Comparison of ENCODE assay signal across 8 cellular contexts in genomic region chr6:31568537-31568961, GRCh38. TPM values are rescaled to one million over a fixed set of nuclear protein-coding genes. Genes with fewer than 3 reads are reported as not detected.
DNase-seq lines count a peak whose midpoint lies in the region; ATAC-seq lines count a peak whose summit lies in the region.

No MANE protein-coding gene starts in this region.

- H3K36me3 ChIP-seq in CD4-positive, CD25-positive, alpha-beta regulatory T cell (ENCODE audit: control insufficient read depth, insufficient read depth, low read length) = peaks cover 6% of the 10 kb centered on the region
- H3K36me3 ChIP-seq in H7 (replicated peaks; ENCODE audit: control insufficient read depth, insufficient read depth, low read length) = no peaks in the 10 kb centered on the region

- peaks cover 10% of the 10 kb centered on the region for H3K27me3 Mint-ChIP-seq in CD4-positive, CD25-positive, alpha-beta regulatory T cell
- H3K27me3 Mint-ChIP-seq in activated CD8-positive, alpha-beta memory T cell treated with anti-CD3 and anti-CD28 coated beads, Interleukin-2, amount 10 ng/mL, durations not matched to agents 7 days and 5 days = peaks cover 49% of the 10 kb centered on the region

- ATAC-seq in CD4-positive, CD25-positive, alpha-beta regulatory T cell (ENCODE audit: low read depth in 2 of 2) = peak; percentile 68
- ATAC-seq in GM19397 (IDR thresholded peaks at IDR 0.05; ENCODE audit: unreplicated experiment) (peak; percentile 46), HG03439 (IDR thresholded peaks at IDR 0.05; ENCODE audit: unreplicated experiment) (peak; percentile 63)
- ATAC-seq in activated CD8-positive, alpha-beta memory T cell treated with anti-CD3 and anti-CD28 coated beads, Interleukin-2, amount 10 ng/mL, durations not matched to agents 7 days and 5 days = peak; percentile 68

- H3K27ac Mint-ChIP-seq in CD4-positive, CD25-positive, alpha-beta regulatory T cell = peak overlapping the region; percentile 89 to 98 (median 94)
- peak overlapping the region; percentile 67 for H3K27ac Mint-ChIP-seq in activated CD8-positive, alpha-beta memory T cell treated with anti-CD3 and anti-CD28 coated beads, Interleukin-2, amount 10 ng/mL, durations not matched to agents 7 days and 5 days

- H3K9me3 Mint-ChIP-seq in CD4-positive, CD25-positive, alpha-beta regulatory T cell = no peaks in the 10 kb centered on the region
- no peaks in the 10 kb centered on the region for H3K9me3 Mint-ChIP-seq in activated CD8-positive, alpha-beta memory T cell treated with anti-CD3 and anti-CD28 coated beads, Interleukin-2, amount 10 ng/mL, durations not matched to agents 7 days and 5 days (ENCODE audit: low read depth)

- peak overlapping the region; percentile 95 for H3K27ac ChIP-seq in CD4-positive, CD25-positive, alpha-beta regulatory T cell (ENCODE audit: insufficient read depth, low read length, poor library complexity, severe bottlenecking)

- CTCF ChIA-PET in activated CD8-positive, alpha-beta memory T cell treated with anti-CD3 and anti-CD28 coated beads, Interleukin-2, amount 10 ng/mL, durations not matched to agents 7 days and 5 days (lab: Charles Lee) = interaction anchor here (1.1 to 7.6 kb wide), 9 partner anchors 8 to 29 kb away, joined by 3 to 96 read pairs (median 16); partner anchors contain the start of genes DDX39B, LTB, NCR3 and NFKBIL1

- H3K4me3 ChIP-seq in CD4-positive, CD25-positive, alpha-beta regulatory T cell (ENCODE audit: low read depth, low read length) = peak overlapping the region; percentile 68
- no peak overlapping the region for H3K4me3 ChIP-seq in H7 (ENCODE audit: insufficient read depth, low read depth, low read length)

- H3K4me1 ChIP-seq in CD4-positive, CD25-positive, alpha-beta regulatory T cell (ENCODE audit: control insufficient read depth, insufficient read depth, low read length, poor library complexity, severe bottlenecking) = peaks cover 65% of the 10 kb centered on the region

- peaks cover 22% of the 10 kb centered on the region for H3K36me3 Mint-ChIP-seq in CD4-positive, CD25-positive, alpha-beta regulatory T cell
- peaks cover 12% of the 10 kb centered on the region for H3K36me3 Mint-ChIP-seq in activated CD8-positive, alpha-beta memory T cell treated with anti-CD3 and anti-CD28 coated beads, Interleukin-2, amount 10 ng/mL, durations not matched to agents 7 days and 5 days

- peak; percentile 72 to 92 (median 73) for DNase-seq in CD4-positive, CD25-positive, alpha-beta regulatory T cell
- DNase-seq in activated CD8-positive, alpha-beta memory T cell treated with anti-CD3 and anti-CD28 coated beads, Interleukin-2, amount 10 ng/mL, durations not matched to agents 7 days and 5 days = peak; percentile 89
- peak; percentile 53 to 77 for DNase-seq in stimulated activated CD4-positive, alpha-beta T cell treated with anti-CD3 and anti-CD28 coated beads, Interleukin-4, amount 100 ng/mL, for 4 hours
- DNase-seq in cerebellum (ENCODE audit: low spot score) = no peak
- no peak for DNase-seq in H7
- DNase-seq in NCI-H69 (lab: John Stamatoyannopoulos, UW) = no peak

- peaks cover 24 to 91% (median 67%) of the 10 kb centered on the region in 4 donors for H3K4me1 Mint-ChIP-seq in CD4-positive, CD25-positive, alpha-beta regulatory T cell
- peaks cover 63% of the 10 kb centered on the region for H3K4me1 Mint-ChIP-seq in activated CD8-positive, alpha-beta memory T cell treated with anti-CD3 and anti-CD28 coated beads, Interleukin-2, amount 10 ng/mL, durations not matched to agents 7 days and 5 days

- H3K27me3 ChIP-seq in CD4-positive, CD25-positive, alpha-beta regulatory T cell (ENCODE audit: control insufficient read depth, insufficient read depth, low read length) = no peaks in the 10 kb centered on the region
- no peaks in the 10 kb centered on the region for H3K27me3 ChIP-seq in H7 (ENCODE audit: control insufficient read depth, insufficient read depth, low read length)

- peak overlapping the region; percentile 47 to 88 (median 66) for H3K4me3 Mint-ChIP-seq in CD4-positive, CD25-positive, alpha-beta regulatory T cell
- peak overlapping the region; percentile 8 for H3K4me3 Mint-ChIP-seq in activated CD8-positive, alpha-beta memory T cell treated with anti-CD3 and anti-CD28 coated beads, Interleukin-2, amount 10 ng/mL, durations not matched to agents 7 days and 5 days

- no peaks in the 10 kb centered on the region for H3K9me3 ChIP-seq in CD4-positive, CD25-positive, alpha-beta regulatory T cell (ENCODE audit: control insufficient read depth in 2 of 2, low read length in 2 of 2)

RNA-seq across cellular contexts. Expression of gene LTA, which starts 3.5 kb away (rescaled TPM):
- 15.6 TPM for total RNA-seq in CD4-positive, CD25-positive, alpha-beta regulatory T cell
- polyA plus RNA-seq in CD4-positive, CD25-positive, alpha-beta regulatory T cell = 10 to 100 TPM; 12.8 to 20.0 (median 13.9) TPM
- total RNA-seq in activated CD8-positive, alpha-beta memory T cell treated with anti-CD3 and anti-CD28 coated beads, Interleukin-2, amount 10 ng/mL, durations not matched to agents 7 days and 5 days = 10 to 100 TPM; 21.8 to 70.0 TPM
- not detected for total RNA-seq in cerebellum
- total RNA-seq in H7 (2014; rRNA removed; shearing (Covaris generic)) = 0.44 TPM in 1 of 2 replicates, not detected in the other

RNA-seq across cellular contexts. Expression of gene TNF, which starts 6.8 kb away (rescaled TPM):
- 21.8 TPM for total RNA-seq in CD4-positive, CD25-positive, alpha-beta regulatory T cell
- polyA plus RNA-seq in CD4-positive, CD25-positive, alpha-beta regulatory T cell = 1 to 10 TPM in 3 of 4 donors, under 1 TPM in 1; 0.48 to 3.1 (median 2.2) TPM
- total RNA-seq in activated CD8-positive, alpha-beta memory T cell treated with anti-CD3 and anti-CD28 coated beads, Interleukin-2, amount 10 ng/mL, durations not matched to agents 7 days and 5 days = 10 to 100 TPM; 58.8 to 65.1 TPM
- total RNA-seq in cerebellum = 0.18 TPM
- total RNA-seq in H7 (2014; rRNA removed; shearing (Covaris generic)) = not detected in 2 replicates

RNA-seq across cellular contexts. Expression of gene LTB, which starts 13.7 kb away (rescaled TPM):
- total RNA-seq in CD4-positive, CD25-positive, alpha-beta regulatory T cell = 493 TPM
- 1,000 to 10,000 TPM; 1,104 to 1,480 (median 1,402) TPM for polyA plus RNA-seq in CD4-positive, CD25-positive, alpha-beta regulatory T cell
- total RNA-seq in activated CD8-positive, alpha-beta memory T cell treated with anti-CD3 and anti-CD28 coated beads, Interleukin-2, amount 10 ng/mL, durations not matched to agents 7 days and 5 days = 100 to 1,000 TPM; 608 to 839 TPM
- total RNA-seq in cerebellum = not detected
- 0.35 TPM in 1 of 2 replicates, not detected in the other for total RNA-seq in H7 (2014; rRNA removed; shearing (Covaris generic))

RNA-seq across cellular contexts. Expression of gene LST1, which starts 17.5 kb away (rescaled TPM):
- 12.9 TPM for total RNA-seq in CD4-positive, CD25-positive, alpha-beta regulatory T cell
- polyA plus RNA-seq in CD4-positive, CD25-positive, alpha-beta regulatory T cell = 10 to 100 TPM in 1 of 4 donors, 1 to 10 TPM in 3; 8.0 to 10.9 (median 8.7) TPM
- total RNA-seq in activated CD8-positive, alpha-beta memory T cell treated with anti-CD3 and anti-CD28 coated beads, Interleukin-2, amount 10 ng/mL, durations not matched to agents 7 days and 5 days = 100 to 1,000 TPM in 1 of 2 experiments, 10 to 100 TPM in 1; 71.6 to 109 TPM
- 0.73 TPM for total RNA-seq in cerebellum
- total RNA-seq in H7 (2014; rRNA removed; shearing (Covaris generic)) = not detected in 2 replicates

RNA-seq across cellular contexts. Expression of gene NFKBIL1, which starts 21.1 kb away (rescaled TPM):
- 4.6 TPM for total RNA-seq in CD4-positive, CD25-positive, alpha-beta regulatory T cell
- 1 to 10 TPM; 4.7 to 9.4 (median 6.9) TPM for polyA plus RNA-seq in CD4-positive, CD25-positive, alpha-beta regulatory T cell
- 10 to 100 TPM; 13.6 to 16.2 TPM for total RNA-seq in activated CD8-positive, alpha-beta memory T cell treated with anti-CD3 and anti-CD28 coated beads, Interleukin-2, amount 10 ng/mL, durations not matched to agents 7 days and 5 days
- 15.3 TPM for total RNA-seq in cerebellum
- total RNA-seq in H7 (2014; rRNA removed; shearing (Covaris generic)) = 33.2 and 34.2 TPM in 2 replicates

Comparison
In these comparisons a context has a peak if more than half of its experiments do, and no peak if none do; other contexts are left out.
1. DNase-seq: peak in CD4-positive, CD25-positive, alpha-beta regulatory T cell (3 of 3), activated CD8-positive, alpha-beta memory T cell treated with anti-CD3 and anti-CD28 coated beads, Interleukin-2, amount 10 ng/mL, durations not matched to agents 7 days and 5 days (single experiment) and stimulated activated CD4-positive, alpha-beta T cell treated with anti-CD3 and anti-CD28 coated beads, Interleukin-4, amount 100 ng/mL, for 4 hours (2 of 2); none in cerebellum (single experiment), H7 (single experiment) and NCI-H69 (single experiment).
2. RNA of gene LTA, which starts 3.5 kb away (total RNA-seq): 21.8 to 70.0 TPM in activated CD8-positive, alpha-beta memory T cell treated with anti-CD3 and anti-CD28 coated beads, Interleukin-2, amount 10 ng/mL, durations not matched to agents 7 days and 5 days and 15.6 TPM in CD4-positive, CD25-positive, alpha-beta regulatory T cell (single experiment); not detected in cerebellum (single experiment) and 0.44 TPM in H7; every median in the first group is over 10 times any median in the second.
3. RNA of gene TNF, which starts 6.8 kb away (total RNA-seq): 58.8 to 65.1 TPM in activated CD8-positive, alpha-beta memory T cell treated with anti-CD3 and anti-CD28 coated beads, Interleukin-2, amount 10 ng/mL, durations not matched to agents 7 days and 5 days and 21.8 TPM in CD4-positive, CD25-positive, alpha-beta regulatory T cell (single experiment); 0.18 TPM in cerebellum (single experiment) and not detected in H7; every median in the first group is over 10 times any median in the second.
4. RNA of gene LTB, which starts 13.7 kb away (total RNA-seq): 608 to 839 TPM in activated CD8-positive, alpha-beta memory T cell treated with anti-CD3 and anti-CD28 coated beads, Interleukin-2, amount 10 ng/mL, durations not matched to agents 7 days and 5 days and 493 TPM in CD4-positive, CD25-positive, alpha-beta regulatory T cell (single experiment); 0.35 TPM in H7 and not detected in cerebellum (single experiment); every median in the first group is over 100 times any median in the second.
5. Peak in every context shown above with its lines, with median percentiles within 50 percentile points of each other: ATAC-seq.